8 cellular contexts compared by ENCODE assay signal in the genomic region with DNA sequence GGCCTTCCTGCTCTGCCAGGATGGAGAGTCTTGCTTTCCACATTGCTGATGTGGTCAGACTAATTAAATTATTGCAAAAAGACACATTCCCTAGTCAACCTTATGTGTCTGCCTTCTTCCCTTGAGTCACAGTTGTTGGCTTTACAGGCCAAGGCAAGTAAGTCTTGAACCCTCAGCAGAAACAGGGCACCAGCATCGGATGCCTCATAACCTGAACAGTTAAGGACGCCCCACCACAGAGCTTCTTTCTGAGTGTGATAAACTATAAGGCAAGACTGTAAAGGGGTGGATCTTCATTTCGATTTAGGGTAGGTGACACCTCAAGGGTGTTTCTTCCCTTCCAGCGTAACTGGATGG. TPM values are rescaled to one million over a fixed set of nuclear protein-coding genes. Genes with fewer than 3 reads are reported as not detected.
DNase-seq lines count a peak whose midpoint lies in the region; ATAC-seq, FAIRE-seq and TF ChIP-seq lines count a peak whose summit lies in the region.

No MANE protein-coding gene starts in this region.

- no peaks in the 10 kb centered on the region for H3K27me3 Mint-ChIP-seq in MCF 10A (ENCODE audit: insufficient read depth, unreplicated experiment)

- H3K9me3 ChIP-seq in A549, result no peaks in the 10 kb centered on the region
- H3K9me3 ChIP-seq in muscle layer of colon (ENCODE audit: low read length), result no peaks in the 10 kb centered on the region

- no peaks in the 10 kb centered on the region for H3K27me3 ChIP-seq in muscle layer of colon (ENCODE audit: control insufficient read depth in 1 of 2, insufficient read depth in 2 of 2, low read length in 2 of 2)

- H3K27ac ChIP-seq in A549 (peak overlapping the region; percentile 94 to 96), muscle layer of colon (ENCODE audit: low read depth, low read length) (peak overlapping the region; percentile 82)

- H3K36me3 ChIP-seq in muscle layer of colon (ENCODE audit: insufficient read depth, low read length), result no peaks in the 10 kb centered on the region

- H3K4me3 ChIP-seq in A549 (peak overlapping the region; percentile 99), muscle layer of colon (ENCODE audit: low read depth in 1 of 2, low read length in 2 of 2) (peak overlapping the region; percentile 31 to 74)

- TF ChIP-seq RAD21 in A549 (conservative IDR thresholded peaks at IDR 0.05 in 1 of 2, IDR thresholded peaks at IDR 0.05 in 1 of 2), result no peak

- BruUV-seq in MCF 10A (replicated peaks; lab: Mats Ljungman, UMichigan), result TSS peak; percentile 86

- peak overlapping the region; percentile 71 for H3K9ac ChIP-seq in muscle layer of colon (ENCODE audit: low read length)

- H3K4me1 Mint-ChIP-seq in MCF 10A (ENCODE audit: insufficient read depth, unreplicated experiment), result peaks cover 8% of the 10 kb centered on the region

- DNase-seq in A549 (ENCODE audit: low read depth in 1 of 2, low spot score in 1 of 2), result no peak
- peak; percentile 16 for DNase-seq in HS-5 (ENCODE audit: low read depth)
- DNase-seq in MCF 10A (ENCODE audit: unreplicated experiment), result no peak
- no peak for DNase-seq in germinal center (ENCODE audit: low spot score)
- no peak for DNase-seq in LoVo (ENCODE audit: low spot score)
- no peak for DNase-seq in HCEC 1CT

- 77% methylated on average over 4 of the region's 4 CpGs for WGBS in A549 (ENCODE audit: missing lambda C conversion rate)

- no peak for FAIRE-seq in A549 (lab: Jason Lieb, UNC)

- CTCF ChIA-PET in A549 (lab: Yijun Ruan, JAX), result interaction anchor here (0.7 to 1.6 kb wide), 4 partner anchors 9 to 97 kb away, joined by 3 to 4 read pairs (median 4); no protein-coding TSS in a partner anchor
- CTCF ChIA-PET in MCF 10A (lab: Yijun Ruan, JAX), result interaction anchor here (0.7 to 1.6 kb wide), 7 partner anchors 8 to 81 kb away, joined by 3 to 7 read pairs (median 3); no protein-coding TSS in a partner anchor

- peak overlapping the region; percentile 91 for H3K4me3 Mint-ChIP-seq in MCF 10A (ENCODE audit: unreplicated experiment)

- no peak for TF ChIP-seq EP300 in A549 (IDR thresholded peaks at IDR 0.05)

- H3K27ac Mint-ChIP-seq in MCF 10A (ENCODE audit: low read depth, unreplicated experiment), result peak overlapping the region; percentile 93

- no peak for ATAC-seq in A549
- no peak for ATAC-seq in HG02759 (IDR thresholded peaks at IDR 0.05; ENCODE audit: unreplicated experiment)

- H3K36me3 Mint-ChIP-seq in MCF 10A (ENCODE audit: insufficient read depth, unreplicated experiment), result no peaks in the 10 kb centered on the region

- POLR2A ChIA-PET in A549 (lab: Yijun Ruan, JAX) (interaction anchor here (0.8 to 1.6 kb wide), 5 partner anchors 8 to 98 kb away, joined by 3 to 8 read pairs (median 3); a partner anchor contains a TSS), MCF 10A (lab: Yijun Ruan, JAX) (interaction anchor here (0.9 to 1.9 kb wide), 14 partner anchors 8 to 98 kb away, joined by 3 to 10 read pairs (median 5); a partner anchor contains a TSS)

- no peaks in the 10 kb centered on the region for H3K9me3 Mint-ChIP-seq in MCF 10A (ENCODE audit: unreplicated experiment)

- intact Hi-C loops in MCF 10A (cut with micrococcal nuclease), result loop anchor here (5.0 to 10.0 kb wide), 2 partner anchors 47 to 81 kb away; no protein-coding TSS in a partner anchor

- peaks cover 11% of the 10 kb centered on the region for H3K4me1 ChIP-seq in A549
- peaks cover 10% of the 10 kb centered on the region for H3K4me1 ChIP-seq in muscle layer of colon (ENCODE audit: insufficient read depth, low read length)

- no peak for TF ChIP-seq CTCF in A549 (IDR thresholded peaks at IDR 0.05)
- TF ChIP-seq CTCF in MCF 10A (IDR thresholded peaks at IDR 0.05; ENCODE audit: unreplicated experiment), result no peak

- H3K4me2 ChIP-seq in A549, result peak overlapping the region; percentile 88

- TF ChIP-seq POLR2A in A549 (IDR thresholded peaks at IDR 0.05; ENCODE audit: low read length), result no peak

TF ChIP-seq in A549, 52 proteins besides CTCF, POLR2A, EP300 and RAD21:
- TF ChIP-seq ZC3H11A (IDR thresholded peaks at IDR 0.05) (no peak), POLR2AphosphoS2 (conservative IDR thresholded peaks at IDR 0.05; ENCODE audit: low read length) (no peak), HEYL (CRISPR knock-in tag; IDR thresholded peaks at IDR 0.05) (0 out of 2 replicates have a peak, but pooled peaks have one; percentile 56)

RNA-seq across cellular contexts. Expression of a gene that starts 0.7 kb away (rescaled TPM):
- polyA plus RNA-seq in A549 (2011; rRNA removed) (55.1 and 68.9 TPM in 2 replicates), A549 (2017; fragmentation: RNase III; extraction: RNeasy Plus Mini Kit Qiagen cat#74134 plus additional on column Dnase treatment) (44.5 to 47.1 TPM (median 46.6 TPM) in 3 replicates)
- polyA plus RNA-seq in A549 (2012; cell fraction: cytosol; rRNA removed), result 14.0 and 16.6 TPM in 2 replicates
- polyA plus RNA-seq in A549 (2012; cell fraction: nucleus; rRNA removed), result 5.4 and 7.1 TPM in 2 replicates
- 28.2 and 29.4 TPM in 2 replicates for polyA minus RNA-seq in A549 (2011; rRNA and poly(A)+ RNA removed)
- 45.0 and 61.0 TPM in 2 replicates for total RNA-seq in MCF 10A (2022)
